In the genomic region with DNA sequence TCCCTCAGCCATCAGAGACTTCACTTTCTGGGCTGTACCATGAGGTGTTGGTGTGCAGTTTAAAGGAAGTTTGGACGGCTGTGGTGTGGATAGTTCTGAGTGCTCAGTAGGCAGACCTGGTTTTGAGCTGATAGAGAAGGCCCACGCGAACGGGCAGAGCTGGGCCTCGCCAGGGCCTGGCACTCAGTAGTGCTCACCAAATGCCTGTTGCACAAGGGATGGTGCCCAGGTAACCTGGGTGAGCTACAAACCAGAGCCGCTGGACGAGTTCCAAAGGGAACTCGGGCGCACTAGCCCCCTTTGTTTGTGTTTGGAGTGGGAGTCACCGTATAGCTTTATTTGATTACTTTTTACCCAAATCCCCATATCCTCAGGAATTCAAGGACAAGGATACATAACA, we compare ENCODE assay signal across 33 cellular contexts.
"Had no signal": no experiment of that assay in that cellular context is flagged by ENCODE, and none has a peak within 500 bp of the region (broad histone marks: within the 10 kb centered on the region; RNA-seq: fewer than 3 reads in every experiment).

No MANE protein-coding gene starts in this region.

- H3K36me3 Mint-ChIP-seq: activated CD8-positive, alpha-beta memory T cell treated with anti-CD3 and anti-CD28 coated beads, Interleukin-2, amount 10 ng/mL, durations not matched to agents 7 days and 5 days; activated naive CD8-positive, alpha-beta T cell treated with anti-CD3 and anti-CD28 coated beads for 36 hours had no signal

- H3K27ac Mint-ChIP-seq: activated CD4-positive, alpha-beta memory T cell treated with anti-CD3 and anti-CD28 coated beads, Interleukin-2, amount 10 ng/mL, durations not matched to agents 7 days and 5 days; activated CD8-positive, alpha-beta memory T cell treated with anti-CD3 and anti-CD28 coated beads, Interleukin-2, amount 10 ng/mL, durations not matched to agents 7 days and 5 days; activated naive CD8-positive, alpha-beta T cell treated with anti-CD3 and anti-CD28 coated beads for 36 hours; activated T-cell treated with anti-CD3 and anti-CD28 coated beads, Interleukin-2, amount 50 U/mL, for 72 hours; activated T-helper 17 cell treated with anti-CD3 and anti-CD28 coated beads, Interleukin-2, amount 50 U/mL, for 72 hours had no signal

- H3K4me3 Mint-ChIP-seq: activated CD4-positive, alpha-beta memory T cell treated with anti-CD3 and anti-CD28 coated beads, Interleukin-2, amount 10 ng/mL, durations not matched to agents 7 days and 5 days; activated CD8-positive, alpha-beta memory T cell treated with anti-CD3 and anti-CD28 coated beads, Interleukin-2, amount 10 ng/mL, durations not matched to agents 7 days and 5 days; activated naive CD8-positive, alpha-beta T cell treated with anti-CD3 and anti-CD28 coated beads for 36 hours; activated T-cell treated with anti-CD3 and anti-CD28 coated beads, Interleukin-2, amount 50 U/mL, for 72 hours; activated T-helper 17 cell treated with anti-CD3 and anti-CD28 coated beads, Interleukin-2, amount 50 U/mL, for 72 hours had no signal

- H3K4me1 Mint-ChIP-seq: activated CD4-positive, alpha-beta memory T cell treated with anti-CD3 and anti-CD28 coated beads, Interleukin-2, amount 10 ng/mL, durations not matched to agents 7 days and 5 days; activated CD8-positive, alpha-beta memory T cell treated with anti-CD3 and anti-CD28 coated beads, Interleukin-2, amount 10 ng/mL, durations not matched to agents 7 days and 5 days; activated naive CD8-positive, alpha-beta T cell treated with anti-CD3 and anti-CD28 coated beads for 36 hours; activated T-helper 17 cell treated with anti-CD3 and anti-CD28 coated beads, Interleukin-2, amount 50 U/mL, for 72 hours had no signal

- H3K9me3 Mint-ChIP-seq: activated CD4-positive, alpha-beta memory T cell treated with anti-CD3 and anti-CD28 coated beads, Interleukin-2, amount 10 ng/mL, durations not matched to agents 7 days and 5 days; activated naive CD8-positive, alpha-beta T cell treated with anti-CD3 and anti-CD28 coated beads for 36 hours; activated T-helper 17 cell treated with anti-CD3 and anti-CD28 coated beads, Interleukin-2, amount 50 U/mL, for 72 hours had no signal

- DNase-seq: activated CD4-positive, alpha-beta memory T cell treated with anti-CD3 and anti-CD28 coated beads, Interleukin-2, amount 10 ng/mL, durations not matched to agents 7 days and 5 days; activated CD4-positive, alpha-beta T cell treated with anti-CD3 and anti-CD28 coated beads for 1 hour; activated CD4-positive, alpha-beta T cell treated with anti-CD3 and anti-CD28 coated beads for 48 hours; activated CD4-positive, CD25-positive, alpha-beta regulatory T cell; activated CD8-positive, alpha-beta memory T cell treated with anti-CD3 and anti-CD28 coated beads for 24 hours; activated CD8-positive, alpha-beta memory T cell treated with anti-CD3 and anti-CD28 coated beads, Interleukin-2, amount 10 ng/mL, durations not matched to agents 7 days and 5 days; activated effector memory CD4-positive, alpha-beta T cell treated with anti-CD3 and anti-CD28 coated beads, Interleukin-2, amount 50 U/mL, for 16 hours; activated naive CD4-positive, alpha-beta T cell; activated naive CD4-positive, alpha-beta T cell treated with anti-CD3 and anti-CD28 coated beads, Interleukin-2, amount 50 U/mL, for 16 hours; activated naive CD8-positive, alpha-beta T cell treated with anti-CD3 and anti-CD28 coated beads for 36 hours; activated T-cell treated with anti-CD3 and anti-CD28 coated beads, Interleukin-2, amount 50 U/mL, for 1 hour; activated T-cell treated with anti-CD3 and anti-CD28 coated beads, Interleukin-2, amount 50 U/mL, for 72 hours; amniotic stem cell; IMR-90; NCI-H1105; NCI-H1436; NCI-H1694; NCI-H1930; NCI-H2081 treated with DMSO at 0.1 percent for 48 hours; NCI-H345; NCI-H524 treated with DMSO at 0.1 percent for 48 hours; NK-92 treated with Interleukin-12 subunit alpha and Interleukin-12 subunit beta, amount 100 ng/mL, for 24 hours; PC-3; Peyer's patch; RPMI8226; SIG-M5; SW 1271; T1000; WERI-Rb-1 had no signal

- H3K27ac ChIP-seq: ascending aorta, Peyer's patch, WERI-Rb-1 had no signal

- H3K27me3 Mint-ChIP-seq: activated naive CD8-positive, alpha-beta T cell treated with anti-CD3 and anti-CD28 coated beads for 36 hours; activated T-helper 17 cell treated with anti-CD3 and anti-CD28 coated beads, Interleukin-2, amount 50 U/mL, for 72 hours had no signal

- ATAC-seq: activated CD8-positive, alpha-beta memory T cell treated with anti-CD3 and anti-CD28 coated beads, Interleukin-2, amount 10 ng/mL, durations not matched to agents 7 days and 5 days; activated T-cell treated with anti-CD3 and anti-CD28 coated beads, Interleukin-2, amount 50 U/mL, for 72 hours; activated T-helper 17 cell treated with anti-CD3 and anti-CD28 coated beads, Interleukin-2, amount 50 U/mL, for 72 hours; K562; PC-3; SK-N-SH treated with all-trans-retinoic acid at 6 μM for 48 hours had no signal
